Comparison of ENCODE assay signal across 8 cellular contexts in genomic region chr5:149063017-149063687, GRCh38. TPM values are rescaled to one million over a fixed set of nuclear protein-coding genes. Genes with fewer than 3 reads are reported as not detected.
DNase-seq lines count a peak whose midpoint lies in the region; FAIRE-seq and TF ChIP-seq lines count a peak whose summit lies in the region.

SH3TC2 (minus strand) TSS chr5:149063062; CDS start chr5:149063022, 40 bp downstream.

- TF ChIP-seq CTCF in HFFc6 (IDR thresholded peaks at IDR 0.05) (no peak), bronchial epithelial cell (IDR thresholded peaks at IDR 0.05; ENCODE audit: insufficient read depth, low read length, severe bottlenecking) (no peak)

- H3K27ac ChIP-seq in skin epidermis = peak within 1 kb of the TSS in 19 of 21 experiments; percentile 19 to 88 (median 71)

- peak; percentile 78 for DNase-seq in HFFc6
- DNase-seq in bronchial epithelial cell (ENCODE audit: low read depth) = peak; percentile 69
- DNase-seq in iPS-NIHi11 (ENCODE audit: low spot score) = peak; percentile 88
- no peak for DNase-seq in activated CD8-positive, alpha-beta memory T cell treated with anti-CD3 and anti-CD28 coated beads, Interleukin-2, amount 50 U/mL, for 4 hours
- DNase-seq in NCI-H1436 treated with DMSO at 0.1 percent for 48 hours (lab: John Stamatoyannopoulos, UW) = no peak
- DNase-seq in DMS53 treated with DMSO at 0.1 percent for 48 hours (lab: John Stamatoyannopoulos, UW; ENCODE audit: unreplicated experiment) = no peak
- no peak for DNase-seq in DMS79 (lab: John Stamatoyannopoulos, UW)

- no peaks in the 10 kb centered on the region for H3K27me3 ChIP-seq in bronchial epithelial cell (ENCODE audit: control insufficient read depth, insufficient read depth, low read length)

- H3K4me3 ChIP-seq in bronchial epithelial cell (ENCODE audit: low read depth, low read length) (no peak within 1 kb of the TSS), skin epidermis (no peak within 1 kb of the TSS)

- H3K27ac Mint-ChIP-seq in HFFc6 = peak within 1 kb of the TSS; percentile 98

- H3K36me3 Mint-ChIP-seq in HFFc6 (ENCODE audit: low read depth) = peaks cover 42% of the 10 kb centered on the region

- H3K9me3 Mint-ChIP-seq in HFFc6 = peaks cover 8% of the 10 kb centered on the region; the same call in 1 of the 2 replicates

- H3K4me3 Mint-ChIP-seq in HFFc6 = peak within 1 kb of the TSS; percentile 84

- peaks cover 72% of the 10 kb centered on the region for H3K4me1 Mint-ChIP-seq in HFFc6 (ENCODE audit: low read depth)

- H3K27me3 Mint-ChIP-seq in HFFc6 (ENCODE audit: insufficient read depth) = peaks cover 1% of the 10 kb centered on the region; the same call in 1 of the 2 replicates

- H3K36me3 ChIP-seq in bronchial epithelial cell (ENCODE audit: control insufficient read depth, insufficient read depth, low read length) = no peaks in the 10 kb centered on the region

- FAIRE-seq in bronchial epithelial cell (lab: Jason Lieb, UNC) = peak; percentile 32

RNA-seq across cellular contexts. Expression of gene SH3TC2, which starts in this region (rescaled TPM):
- 10 to 100 TPM in 4 of 6 experiments, 1 to 10 TPM in 2; 9.3 to 12.9 (median 10.7) TPM for total RNA-seq in HFFc6 (2021; fragmentation: NEBNext Ultra II Directional; extraction: Animal tissue kit (Norgen Biotek cat#: 25700))
- 4.0 and 4.7 TPM in 2 replicates for total RNA-seq in bronchial epithelial cell

Comparison
In these comparisons a context has a peak if more than half of its experiments do, and no peak if none do; other contexts are left out.
1. DNase-seq: peak in HFFc6 (single experiment), bronchial epithelial cell (single experiment) and iPS-NIHi11 (single experiment); none in activated CD8-positive, alpha-beta memory T cell treated with anti-CD3 and anti-CD28 coated beads, Interleukin-2, amount 50 U/mL, for 4 hours (single experiment), NCI-H1436 treated with DMSO at 0.1 percent for 48 hours (single experiment), DMS53 treated with DMSO at 0.1 percent for 48 hours (single experiment) and DMS79 (single experiment).